ENCODE assay signal across 13 cellular contexts in the genomic region with DNA sequence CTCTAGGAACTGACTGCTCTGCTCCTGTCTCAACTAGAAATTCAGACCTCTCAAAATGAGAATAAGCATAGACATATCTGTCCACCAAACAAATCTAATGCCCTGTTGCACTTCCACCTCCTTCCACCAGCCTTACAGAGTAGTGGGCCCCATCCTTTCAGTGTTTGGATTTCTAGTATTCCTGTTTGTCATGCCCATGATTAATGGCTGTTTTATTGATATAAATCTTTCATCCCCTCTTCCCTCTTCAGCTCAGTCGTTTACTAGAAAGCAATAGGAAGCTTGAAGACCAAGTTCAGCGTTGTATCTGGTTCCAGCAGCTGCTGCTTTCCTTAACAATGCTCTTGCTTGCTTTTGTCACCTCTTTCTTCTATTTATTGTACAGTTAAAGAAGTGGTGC. TPM values are rescaled to one million over a fixed set of nuclear protein-coding genes. Genes with fewer than 3 reads are reported as not detected.
DNase-seq lines count a peak whose midpoint lies in the region; ATAC-seq and TF ChIP-seq lines count a peak whose summit lies in the region.
"Had no signal": no experiment of that assay in that cellular context is flagged by ENCODE, and none has a peak within 500 bp of the region (broad histone marks: within the 10 kb centered on the region; RNA-seq: fewer than 3 reads in every experiment).

No MANE protein-coding gene starts in this region.

- H3K27ac ChIP-seq in GM23248: peak overlapping the region; percentile 90
- no peak overlapping the region for H3K27ac ChIP-seq in effector memory CD4-positive, alpha-beta T cell (ENCODE audit: insufficient read depth, low read length, poor library complexity, severe bottlenecking)
- H3K27ac ChIP-seq: HL-60 had no signal

- intact Hi-C loops in mucosa of descending colon (cut with DNase I, micrococcal nuclease): no loop called here

- WGBS in GM23248 (ENCODE audit: low coverage in 1 of 2, low lambda C conversion rate in 2 of 2, missing lambda C conversion rate in 2 of 2), 2 experiments: 86 to 100% methylated on average over 2 of the region's 2 CpGs

- H3K9me3 ChIP-seq in GM23248 (ENCODE audit: low read depth) (no peaks in the 10 kb centered on the region), mucosa of descending colon (no peaks in the 10 kb centered on the region)
- no peaks in the 10 kb centered on the region for H3K9me3 ChIP-seq in effector memory CD4-positive, alpha-beta T cell (ENCODE audit: control insufficient read depth, low read length)

- no peaks in the 10 kb centered on the region for H4K20me1 ChIP-seq in GM23248 (ENCODE audit: insufficient read depth)

- H3K9me3 Mint-ChIP-seq in chondrocyte (ENCODE audit: low read depth): peaks cover 5% of the 10 kb centered on the region
- H3K9me3 Mint-ChIP-seq: CD14-positive monocyte; CD8-positive, alpha-beta memory T cell had no signal

- H3K36me3 ChIP-seq in GM23248 (ENCODE audit: low read depth) (no peaks in the 10 kb centered on the region), mucosa of descending colon (ENCODE audit: low read depth) (no peaks in the 10 kb centered on the region)
- peaks cover 4% of the 10 kb centered on the region for H3K36me3 ChIP-seq in effector memory CD4-positive, alpha-beta T cell (ENCODE audit: control insufficient read depth, insufficient read depth, low read length)

- H3K4me3 ChIP-seq in GM23248 (no peak overlapping the region), mucosa of descending colon (no peak overlapping the region)
- H3K4me3 ChIP-seq in effector memory CD4-positive, alpha-beta T cell (ENCODE audit: insufficient read depth, low read depth, low read length, poor library complexity, severe bottlenecking): no peak overlapping the region

- H3K79me2 ChIP-seq in GM23248 (ENCODE audit: insufficient read depth): no peaks in the 10 kb centered on the region

- H3K36me3 Mint-ChIP-seq in chondrocyte (ENCODE audit: low read depth): peaks cover 5% of the 10 kb centered on the region

- peaks cover 42% of the 10 kb centered on the region for H3F3A ChIP-seq in GM23248 (ENCODE audit: insufficient read depth)

- peak overlapping the region; percentile 46; the same call in 1 of the 2 replicates for H3K9ac ChIP-seq in GM23248

- no peaks in the 10 kb centered on the region for H3K27me3 Mint-ChIP-seq in chondrocyte (ENCODE audit: low read depth)

- H3K4me1 ChIP-seq in GM23248 (ENCODE audit: insufficient read depth) (peaks cover 55% of the 10 kb centered on the region), mucosa of descending colon (ENCODE audit: low read depth) (no peaks in the 10 kb centered on the region)
- H3K4me1 ChIP-seq in effector memory CD4-positive, alpha-beta T cell (ENCODE audit: control insufficient read depth, insufficient read depth, low read length, poor library complexity, severe bottlenecking): no peaks in the 10 kb centered on the region

- H3K9me2 ChIP-seq in GM23248 (ENCODE audit: insufficient read depth): no peaks in the 10 kb centered on the region

- DNase-seq in GM23248 (no peak), M059J (ENCODE audit: low read depth) (peak; percentile 57), chondrocyte (ENCODE audit: low spot score) (no peak), activated gamma-delta T cell (lab: John Stamatoyannopoulos, UW) (no peak), anterior cingulate cortex (lab: John Stamatoyannopoulos, UW) (no peak), mucosa of descending colon (no peak)
- no peak for DNase-seq in effector memory CD4-positive, alpha-beta T cell
- DNase-seq: CD8-positive, alpha-beta memory T cell; DMS53; GF-D8; KBM-7 had no signal

- no peak for TF ChIP-seq CTCF in chondrocyte (IDR thresholded peaks at IDR 0.05)
- no peak for TF ChIP-seq CTCF in mucosa of descending colon (IDR thresholded peaks at IDR 0.05)

- no peak overlapping the region for H2AFZ ChIP-seq in GM23248

- in situ Hi-C loops in GM23248 (cut with MboI): no loop called here

- no peak overlapping the region for H3K4me2 ChIP-seq in GM23248 (ENCODE audit: unreplicated experiment)

- H3K4me1 Mint-ChIP-seq in chondrocyte (ENCODE audit: low read depth): peaks cover 44% of the 10 kb centered on the region
- H3K4me1 Mint-ChIP-seq: CD14-positive monocyte; CD8-positive, alpha-beta memory T cell had no signal

- H3K27me3 ChIP-seq in GM23248 (replicated peaks; ENCODE audit: insufficient read depth): no peaks in the 10 kb centered on the region
- no peaks in the 10 kb centered on the region for H3K27me3 ChIP-seq in effector memory CD4-positive, alpha-beta T cell (replicated peaks; ENCODE audit: control insufficient read depth, insufficient read depth, low read length, poor library complexity, severe bottlenecking)

- ATAC-seq in mucosa of descending colon: no peak

- H3K4me3 Mint-ChIP-seq in chondrocyte (ENCODE audit: unreplicated experiment): no peak overlapping the region
- H3K4me3 Mint-ChIP-seq: CD14-positive monocyte; CD8-positive, alpha-beta memory T cell had no signal

- H3K27ac Mint-ChIP-seq in chondrocyte (ENCODE audit: unreplicated experiment): peak overlapping the region; percentile 55
- H3K27ac Mint-ChIP-seq: CD8-positive, alpha-beta memory T cell had no signal

RNA-seq across cellular contexts. Expression of gene MOSPD2, which starts 46.2 kb away (rescaled TPM):
- total RNA-seq in GM23248 (2014; rRNA removed; shearing (Covaris generic)): 28.5 and 29.7 TPM in 2 replicates
- 27.9 and 31.0 TPM in 2 replicates for polyA plus RNA-seq in GM23248 (2016; fragmentation: Nextera tagmentation; extraction: Ambion mirVana)
- 34.0 and 36.9 TPM in 2 replicates for total RNA-seq in M059J (2014; rRNA removed; shearing (Covaris generic))
- total RNA-seq in chondrocyte (25.1 to 31.8 TPM (median 27.2 TPM) in 3 replicates), mucosa of descending colon (10 to 100 TPM; 11.3 to 14.7 (median 14.4) TPM)

RNA-seq across cellular contexts. Expression of gene FANCB, which starts 46.6 kb away (rescaled TPM):
- 6.4 and 9.7 TPM in 2 replicates for total RNA-seq in GM23248 (2014; rRNA removed; shearing (Covaris generic))
- polyA plus RNA-seq in GM23248 (2016; fragmentation: Nextera tagmentation; extraction: Ambion mirVana): 4.2 and 4.8 TPM in 2 replicates
- 10.4 and 12.5 TPM in 2 replicates for total RNA-seq in M059J (2014; rRNA removed; shearing (Covaris generic))
- total RNA-seq in chondrocyte (3.0 to 7.1 TPM (median 3.2 TPM) in 3 replicates), mucosa of descending colon (1 to 10 TPM; 1.3 to 2.9 (median 2.2) TPM)
